ENCODE assay signal across 13 cellular contexts in genomic region chr11:68749501-68750196, GRCh38. TPM values are rescaled to one million over a fixed set of nuclear protein-coding genes. Genes with fewer than 3 reads are reported as not detected.
DNase-seq lines count a peak whose midpoint lies in the region; ATAC-seq and TF ChIP-seq lines count a peak whose summit lies in the region.
"Had no signal": no experiment of that assay in that cellular context is flagged by ENCODE, and none has a peak within 500 bp of the region (broad histone marks: within the 10 kb centered on the region; RNA-seq: fewer than 3 reads in every experiment).

No MANE protein-coding gene starts in this region.

- H2AFZ ChIP-seq in fibroblast of lung (ENCODE audit: low read length) = no peak overlapping the region

- H3K9me3 Mint-ChIP-seq in T-helper 1 cell treated with Interleukin-12 subunit alpha and Interleukin-12 subunit beta and Interleukin-4 antibody, amounts not matched to agents 30 μg/mL and 1 μg/mL, for 36 hours = no peaks in the 10 kb centered on the region

- no peak for TF ChIP-seq CTCF in fibroblast of lung (conservative IDR thresholded peaks at IDR 0.05 in 1 of 2, IDR thresholded peaks at IDR 0.05 in 1 of 2; ENCODE audit: low read depth in 1 of 2, low read length in 2 of 2)
- no peak for TF ChIP-seq CTCF in neutrophil (IDR thresholded peaks at IDR 0.05)
- no peak for TF ChIP-seq CTCF in GM10266 (IDR thresholded peaks at IDR 0.05; ENCODE audit: control insufficient read depth, insufficient read depth, low read depth, missing control alignments)

- H3K27me3 ChIP-seq in fibroblast of lung (ENCODE audit: control insufficient read depth, insufficient read depth, low read length) (no peaks in the 10 kb centered on the region), neutrophil (no peaks in the 10 kb centered on the region)
- H3K27me3 ChIP-seq: Peyer's patch had no signal

- H3K4me3 ChIP-seq in fibroblast of lung (replicated peaks in 1 of 4; ENCODE audit: control extremely low read depth in 1 of 4, insufficient read depth in 1 of 4, low read depth in 3 of 4, low read length in 4 of 4) (no peak overlapping the region), neutrophil (ENCODE audit: low read depth in 1 of 2, low read length in 1 of 2) (peak overlapping the region in 1 of 2 experiments; percentile 71)
- H3K4me3 ChIP-seq: A549, dorsolateral prefrontal cortex, sigmoid colon had no signal

- DNase-seq in T-helper 1 cell (no peak), RKO (ENCODE audit: low spot score) (peak; percentile 15), fibroblast of lung (ENCODE audit: low read depth in 2 of 2) (peak; percentile 15 to 45), activated gamma-delta T cell treated with Interleukin-2 at 50 U/mL for 16 hours (no peak), GM10266 (ENCODE audit: extremely low spot score) (no peak)
- DNase-seq: dorsolateral prefrontal cortex, NCI-H187, sigmoid colon had no signal

- H3K4me1 ChIP-seq in fibroblast of lung (ENCODE audit: control insufficient read depth, extremely low read depth, insufficient read depth, low read length) = no peaks in the 10 kb centered on the region
- peaks cover 29 to 36% of the 10 kb centered on the region in 2 experiments for H3K4me1 ChIP-seq in neutrophil (ENCODE audit: control insufficient read depth in 1 of 2, insufficient read depth in 1 of 2, low read depth in 1 of 2, low read length in 1 of 2)
- H3K4me1 ChIP-seq: A549 had no signal

- peak overlapping the region; percentile 60 for H3K4me3 Mint-ChIP-seq in T-helper 1 cell treated with Interleukin-12 subunit alpha and Interleukin-12 subunit beta and Interleukin-4 antibody, amounts not matched to agents 30 μg/mL and 1 μg/mL, for 36 hours

- H3K79me2 ChIP-seq in fibroblast of lung (ENCODE audit: control insufficient read depth, insufficient read depth, low read length) = no peaks in the 10 kb centered on the region

- H3K27ac ChIP-seq in fibroblast of lung (ENCODE audit: insufficient read depth, low read length) = no peak overlapping the region
- peak overlapping the region; percentile 80 for H3K27ac ChIP-seq in neutrophil
- H3K27ac ChIP-seq: dorsolateral prefrontal cortex, Peyer's patch, sigmoid colon had no signal

- H3K27ac Mint-ChIP-seq in T-helper 1 cell treated with Interleukin-12 subunit alpha and Interleukin-12 subunit beta and Interleukin-4 antibody, amounts not matched to agents 30 μg/mL and 1 μg/mL, for 36 hours = peak overlapping the region; percentile 33

- H4K20me1 ChIP-seq in fibroblast of lung (ENCODE audit: control insufficient read depth, extremely low read depth, insufficient read depth, low read length) = no peaks in the 10 kb centered on the region

- no peaks in the 10 kb centered on the region for H3K9me3 ChIP-seq in fibroblast of lung (ENCODE audit: control insufficient read depth, insufficient read depth, low read depth, low read length)
- no peaks in the 10 kb centered on the region for H3K9me3 ChIP-seq in neutrophil
- H3K9me3 ChIP-seq: A549, Peyer's patch, sigmoid colon had no signal

- H3K36me3 Mint-ChIP-seq in T-helper 1 cell treated with Interleukin-12 subunit alpha and Interleukin-12 subunit beta and Interleukin-4 antibody, amounts not matched to agents 30 μg/mL and 1 μg/mL, for 36 hours (ENCODE audit: low read depth) = peaks cover 3% of the 10 kb centered on the region

- peaks cover 5% of the 10 kb centered on the region for H3K27me3 Mint-ChIP-seq in T-helper 1 cell treated with Interleukin-12 subunit alpha and Interleukin-12 subunit beta and Interleukin-4 antibody, amounts not matched to agents 30 μg/mL and 1 μg/mL, for 36 hours (ENCODE audit: low read depth)

- no peak for ATAC-seq in GM18520 (IDR thresholded peaks at IDR 0.05; ENCODE audit: unreplicated experiment)
- ATAC-seq: A549 had no signal

- H3K36me3 ChIP-seq in fibroblast of lung (ENCODE audit: control insufficient read depth, insufficient read depth, low read length) (no peaks in the 10 kb centered on the region), neutrophil (peaks cover 24% of the 10 kb centered on the region)
- H3K36me3 ChIP-seq: Peyer's patch had no signal

- no peak overlapping the region for H3K4me2 ChIP-seq in fibroblast of lung (ENCODE audit: extremely low read depth, insufficient read depth, low read length)

- H3K9ac ChIP-seq in fibroblast of lung (ENCODE audit: insufficient read depth, low read length) = no peak overlapping the region

- H3K4me1 Mint-ChIP-seq in T-helper 1 cell treated with Interleukin-12 subunit alpha and Interleukin-12 subunit beta and Interleukin-4 antibody, amounts not matched to agents 30 μg/mL and 1 μg/mL, for 36 hours (ENCODE audit: low read depth) = peaks cover 6% of the 10 kb centered on the region

RNA-seq across cellular contexts. Expression of gene TESMIN, which starts 1.7 kb away (rescaled TPM):
- 0.26 and 2.0 TPM in 2 replicates for total RNA-seq in fibroblast of lung
- 0.51 and 0.70 TPM in 2 replicates for polyA plus RNA-seq in fibroblast of lung
- polyA plus RNA-seq in fibroblast of lung (2012) = 1.6 and 3.5 TPM in 2 replicates
- polyA minus RNA-seq in fibroblast of lung (ENCODE audit: low replicate concordance) = 0.59 and 2.1 TPM in 2 replicates
- total RNA-seq: sigmoid colon had no signal

Comparison
In these comparisons a context has a peak if more than half of its experiments do, and no peak if none do; other contexts are left out.
1. DNase-seq: peak in RKO (single experiment) and fibroblast of lung (2 of 2); none in T-helper 1 cell (0 of 5), activated gamma-delta T cell treated with Interleukin-2 at 50 U/mL for 16 hours (single experiment) and GM10266 (single experiment).